13 cellular contexts compared by ENCODE assay signal in the genomic region with DNA sequence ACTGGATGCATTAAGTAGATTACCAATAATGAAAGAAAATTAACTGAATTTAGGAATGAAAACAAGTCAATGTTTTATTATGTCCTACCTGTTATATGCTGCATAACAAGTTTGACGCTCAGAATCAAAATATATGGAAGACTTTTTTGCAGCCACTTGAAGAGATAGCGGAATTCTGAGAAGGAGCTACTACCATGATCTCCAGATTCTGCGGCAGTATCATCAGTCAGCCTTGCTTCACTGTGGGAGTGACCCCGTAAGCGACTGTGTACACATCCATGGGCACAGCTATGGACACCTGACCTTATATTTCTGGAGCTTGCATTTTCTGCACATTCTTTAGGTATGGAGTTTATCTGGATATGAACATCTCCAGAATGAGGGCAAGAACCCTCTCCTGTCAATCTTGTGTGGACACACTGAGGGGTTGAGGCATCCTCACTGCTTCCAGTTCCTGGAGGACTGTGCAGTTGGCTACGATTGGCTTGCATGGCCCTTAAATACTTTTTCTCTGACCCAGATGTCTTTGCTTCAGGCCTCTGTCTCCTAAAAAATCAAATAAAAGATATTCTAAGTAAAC. TPM values are rescaled to one million over a fixed set of nuclear protein-coding genes. Genes with fewer than 3 reads are reported as not detected.
DNase-seq lines count a peak whose midpoint lies in the region; ATAC-seq and TF ChIP-seq lines count a peak whose summit lies in the region.
"Had no signal": no experiment of that assay in that cellular context is flagged by ENCODE, and none has a peak within 500 bp of the region (broad histone marks: within the 10 kb centered on the region; RNA-seq: fewer than 3 reads in every experiment).

No MANE protein-coding gene starts in this region.

- H3K36me3 Mint-ChIP-seq in activated CD4-positive, alpha-beta T cell treated with anti-CD3 and anti-CD28 coated beads, Interleukin-2, amount 10 ng/mL, durations not matched to agents 7 days and 5 days (ENCODE audit: low read depth) = peaks cover 12% of the 10 kb centered on the region
- peaks cover 8% of the 10 kb centered on the region for H3K36me3 Mint-ChIP-seq in T-cell

- DNase-seq in activated CD4-positive, alpha-beta T cell treated with anti-CD3 and anti-CD28 coated beads, Interleukin-2, amount 10 ng/mL, durations not matched to agents 7 days and 5 days = no peak
- DNase-seq in activated CD4-positive, alpha-beta T cell treated with anti-CD3 and anti-CD28 coated beads for 4 hours = no peak
- no peak for DNase-seq in T-cell
- DNase-seq in dorsolateral prefrontal cortex = no peak
- DNase-seq in gastrocnemius medialis = no peak
- no peak for DNase-seq in GM10248 (ENCODE audit: extremely low spot score)
- DNase-seq: ACHN, EL, IMR-90, mucosa of descending colon, sigmoid colon had no signal

- peaks cover 26% of the 10 kb centered on the region for H3K4me1 Mint-ChIP-seq in activated CD4-positive, alpha-beta T cell treated with anti-CD3 and anti-CD28 coated beads, Interleukin-2, amount 10 ng/mL, durations not matched to agents 7 days and 5 days
- H3K4me1 Mint-ChIP-seq in T-cell = peaks cover 31 to 37% (median 32%) of the 10 kb centered on the region in 3 donors

- H3K27me3 ChIP-seq in dorsolateral prefrontal cortex = no peaks in the 10 kb centered on the region
- no peaks in the 10 kb centered on the region for H3K27me3 ChIP-seq in gastrocnemius medialis
- H3K27me3 ChIP-seq: sigmoid colon had no signal

- H3K4me1 ChIP-seq in gastrocnemius medialis = peaks cover 20 to 24% of the 10 kb centered on the region in 2 donors

- TF ChIP-seq CTCF in dorsolateral prefrontal cortex (IDR thresholded peaks at IDR 0.05 in 54 of 56, conservative IDR thresholded peaks at IDR 0.05 in 2 of 56; ENCODE audit: low read depth in 1 of 56, partially characterized antibody in 56 of 56) (no peak), gastrocnemius medialis (IDR thresholded peaks at IDR 0.05 in 4 of 5, conservative IDR thresholded peaks at IDR 0.05 in 1 of 5) (no peak), GM10248 (IDR thresholded peaks at IDR 0.05; ENCODE audit: control extremely low read depth, extremely low read depth, low read depth, missing control alignments) (no peak)

- peaks cover 0 to 11% of the 10 kb centered on the region in 2 donors for H3K36me3 ChIP-seq in gastrocnemius medialis

- no peak for TF ChIP-seq POLR2A in gastrocnemius medialis (IDR thresholded peaks at IDR 0.05)

- peak overlapping the region in 4 of 59 donors; percentile 3 to 97 (median 54) for H3K27ac ChIP-seq in dorsolateral prefrontal cortex
- peak overlapping the region; percentile 96 to 99 (median 96) for H3K27ac ChIP-seq in gastrocnemius medialis

- H3K9me3 ChIP-seq in gastrocnemius medialis = no peaks in the 10 kb centered on the region
- H3K9me3 ChIP-seq: mucosa of descending colon, sigmoid colon had no signal

- in situ Hi-C loops in gastrocnemius medialis (cut with MboI; ENCODE audit: low sequenced_read_pairs in 4 of 4) = no loop called here

- H3K27me3 Mint-ChIP-seq in activated CD4-positive, alpha-beta T cell treated with anti-CD3 and anti-CD28 coated beads, Interleukin-2, amount 10 ng/mL, durations not matched to agents 7 days and 5 days = no peaks in the 10 kb centered on the region
- H3K27me3 Mint-ChIP-seq in T-cell = no peaks in the 10 kb centered on the region

- peak overlapping the region; percentile 81 for H3K4me3 Mint-ChIP-seq in activated CD4-positive, alpha-beta T cell treated with anti-CD3 and anti-CD28 coated beads, Interleukin-2, amount 10 ng/mL, durations not matched to agents 7 days and 5 days
- H3K4me3 Mint-ChIP-seq in T-cell = peak overlapping the region; percentile 89 to 95 (median 92)

- H3K27ac Mint-ChIP-seq in activated CD4-positive, alpha-beta T cell treated with anti-CD3 and anti-CD28 coated beads, Interleukin-2, amount 10 ng/mL, durations not matched to agents 7 days and 5 days = no peak overlapping the region
- no peak overlapping the region for H3K27ac Mint-ChIP-seq in T-cell

- no peak for ATAC-seq in T-cell (replicated peaks in 1 of 4)
- no peak for ATAC-seq in gastrocnemius medialis
- ATAC-seq in GM18870 (IDR thresholded peaks at IDR 0.05; ENCODE audit: unreplicated experiment) = no peak
- ATAC-seq in GM19328 (IDR thresholded peaks at IDR 0.05; ENCODE audit: unreplicated experiment) = no peak
- ATAC-seq: mucosa of descending colon had no signal

- H3K4me3 ChIP-seq in dorsolateral prefrontal cortex (peak overlapping the region in 46 of 59 donors; percentile 7 to 98 (median 90)), gastrocnemius medialis (peak overlapping the region; percentile 78 to 95 (median 87))
- H3K4me3 ChIP-seq: mucosa of descending colon had no signal

- POLR2A ChIA-PET in activated CD4-positive, alpha-beta T cell treated with anti-CD3 and anti-CD28 coated beads, Interleukin-2, amount 10 ng/mL, durations not matched to agents 7 days and 5 days (lab: Charles Lee) = no interaction called here
- POLR2A ChIA-PET in T-cell (lab: Charles Lee) (interaction anchor here in 1 of 2 donors (0.7 to 0.8 kb wide), 2 partner anchors 26 to 74 kb away, joined by 3 read pairs; no protein-coding TSS in a partner anchor), GM10248 (lab: Yijun Ruan, JAX) (no interaction called here)

- intact Hi-C loops in dorsolateral prefrontal cortex (cut with DNase I) (loop anchor here in 1 of 2 donors (10.0 kb wide), 1 partner anchor 68 kb away; the partner anchor contains the start of genes RPS6KB1 and TUBD1), gastrocnemius medialis (cut with DNase I; ENCODE audit: low total_unique reads) (loop anchor here (5.0 kb wide), 1 partner anchor 116 kb away; no protein-coding TSS in a partner anchor)

- CTCF ChIA-PET in activated CD4-positive, alpha-beta T cell treated with anti-CD3 and anti-CD28 coated beads, Interleukin-2, amount 10 ng/mL, durations not matched to agents 7 days and 5 days (lab: Charles Lee) = no interaction called here
- CTCF ChIA-PET in T-cell (lab: Charles Lee) = no interaction called here
- CTCF ChIA-PET in GM10248 (lab: Yijun Ruan, JAX) = interaction anchor here (0.8 to 1.0 kb wide), 2 partner anchors 9 to 12 kb away, joined by 3 read pairs; no protein-coding TSS in a partner anchor

- H3K9me3 Mint-ChIP-seq in activated CD4-positive, alpha-beta T cell treated with anti-CD3 and anti-CD28 coated beads, Interleukin-2, amount 10 ng/mL, durations not matched to agents 7 days and 5 days = no peaks in the 10 kb centered on the region
- no peaks in the 10 kb centered on the region for H3K9me3 Mint-ChIP-seq in T-cell

RNA-seq across cellular contexts. Expression of gene RNFT1, which starts 1.7 kb away (rescaled TPM):
- total RNA-seq in activated CD4-positive, alpha-beta T cell treated with anti-CD3 and anti-CD28 coated beads, Interleukin-2, amount 10 ng/mL, durations not matched to agents 7 days and 5 days = 10 to 100 TPM; 16.6 to 18.2 TPM
- total RNA-seq in T-cell (10 to 100 TPM; 26.2 to 35.8 (median 32.3) TPM), dorsolateral prefrontal cortex (10 to 100 TPM in 108 of 120 experiments, 1 to 10 TPM in 12; 7.1 to 22.1 (median 13.3) TPM), gastrocnemius medialis (10 to 100 TPM; 10.2 to 17.9 (median 13.8) TPM)
